Comparison of ENCODE assay signal across 1 cellular context in the genomic region with DNA sequence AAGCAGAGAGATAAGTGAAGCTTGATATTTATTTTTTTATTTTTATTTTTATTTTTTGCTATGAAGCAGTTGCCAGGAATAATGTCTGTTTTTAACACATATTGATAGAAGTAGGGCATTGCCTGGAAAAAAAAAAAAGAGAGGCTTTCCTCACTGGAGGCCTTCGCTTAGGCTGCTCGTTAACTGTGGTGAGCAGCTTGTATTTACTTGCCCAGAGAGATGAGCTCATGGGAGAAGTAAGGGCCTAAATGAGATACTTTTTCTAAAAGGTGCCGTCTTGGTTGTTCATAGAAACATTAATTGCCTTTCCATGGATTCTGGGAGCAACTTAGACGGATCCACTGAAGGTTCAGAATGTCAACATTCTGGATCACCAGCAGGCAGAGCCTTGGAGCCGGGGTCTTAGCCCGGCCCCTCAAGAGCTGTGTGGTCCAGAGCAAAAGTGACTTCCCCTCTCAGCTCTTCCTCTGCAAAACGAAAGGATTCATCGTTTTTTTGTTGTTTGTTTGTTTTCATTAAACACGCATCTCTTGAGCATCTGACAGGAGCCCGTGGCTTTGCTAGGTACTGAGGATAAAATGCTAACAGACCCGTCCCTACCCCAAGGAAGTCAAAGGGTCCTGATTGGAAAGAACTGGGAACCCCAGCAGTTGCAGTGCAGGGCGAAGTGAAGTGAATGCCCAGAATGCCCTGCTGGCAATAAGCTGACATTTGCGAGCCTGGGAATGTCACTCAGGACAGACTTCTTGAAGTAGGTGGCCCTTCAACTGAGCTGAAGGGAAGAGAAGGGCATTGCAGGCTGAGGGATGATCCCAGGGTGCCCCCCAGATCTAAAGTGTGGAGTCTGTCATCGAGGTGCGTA.
TF ChIP-seq lines count a peak whose summit lies in the region.

No MANE protein-coding gene starts in this region.

TF ChIP-seq in HepG2, 621 proteins besides CTCF, POLR2A, EP300 and RAD21 (continued from another document):
- TF ChIP-seq, protein P1, sequence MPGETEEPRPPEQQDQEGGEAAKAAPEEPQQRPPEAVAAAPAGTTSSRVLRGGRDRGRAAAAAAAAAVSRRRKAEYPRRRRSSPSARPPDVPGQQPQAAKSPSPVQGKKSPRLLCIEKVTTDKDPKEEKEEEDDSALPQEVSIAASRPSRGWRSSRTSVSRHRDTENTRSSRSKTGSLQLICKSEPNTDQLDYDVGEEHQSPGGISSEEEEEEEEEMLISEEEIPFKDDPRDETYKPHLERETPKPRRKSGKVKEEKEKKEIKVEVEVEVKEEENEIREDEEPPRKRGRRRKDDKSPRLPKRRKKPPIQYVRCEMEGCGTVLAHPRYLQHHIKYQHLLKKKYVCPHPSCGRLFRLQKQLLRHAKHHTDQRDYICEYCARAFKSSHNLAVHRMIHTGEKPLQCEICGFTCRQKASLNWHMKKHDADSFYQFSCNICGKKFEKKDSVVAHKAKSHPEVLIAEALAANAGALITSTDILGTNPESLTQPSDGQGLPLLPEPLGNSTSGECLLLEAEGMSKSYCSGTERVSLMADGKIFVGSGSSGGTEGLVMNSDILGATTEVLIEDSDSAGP (CRISPR knock-in tag; IDR thresholded peaks at IDR 0.05; ENCODE audit: borderline replicate concordance), result no peak
- TF ChIP-seq ATF7-NPFF (CRISPR knock-in tag; IDR thresholded peaks at IDR 0.05; ENCODE audit: low read depth) (0 out of 2 replicates have a peak, but pooled peaks have one; percentile 28), ZNF552 (CRISPR knock-in tag; IDR thresholded peaks at IDR 0.05; ENCODE audit: borderline replicate concordance) (no peak), ZNF30 (CRISPR knock-in tag; IDR thresholded peaks at IDR 0.05) (0 out of 2 replicates have a peak, but pooled peaks have one; percentile 51), ZNF780A (CRISPR knock-in tag; IDR thresholded peaks at IDR 0.05) (no peak), NR1H2 (CRISPR knock-in tag; IDR thresholded peaks at IDR 0.05; ENCODE audit: borderline replicate concordance, low read depth) (no peak), ZNF138 (CRISPR knock-in tag; IDR thresholded peaks at IDR 0.05; ENCODE audit: low read depth) (no peak), KDM5B (CRISPR knock-in tag; IDR thresholded peaks at IDR 0.05; ENCODE audit: borderline replicate concordance) (no peak), ZNF558 (CRISPR knock-in tag; IDR thresholded peaks at IDR 0.05; ENCODE audit: borderline replicate concordance) (no peak), ZNF792 (CRISPR knock-in tag; IDR thresholded peaks at IDR 0.05) (no peak), HHEX (CRISPR knock-in tag; IDR thresholded peaks at IDR 0.05) (no peak), ZNF33A (CRISPR knock-in tag; IDR thresholded peaks at IDR 0.05; ENCODE audit: borderline replicate concordance) (no peak), ZC3H4 (CRISPR knock-in tag; IDR thresholded peaks at IDR 0.05; ENCODE audit: borderline replicate concordance) (no peak), ZNF607 (CRISPR knock-in tag; IDR thresholded peaks at IDR 0.05; ENCODE audit: borderline replicate concordance) (no peak), ZNF367 (CRISPR knock-in tag; IDR thresholded peaks at IDR 0.05; ENCODE audit: borderline replicate concordance) (no peak), BCL6 (CRISPR knock-in tag; IDR thresholded peaks at IDR 0.05) (no peak), DR1 (CRISPR knock-in tag; IDR thresholded peaks at IDR 0.05) (no peak), ZSCAN20 (CRISPR knock-in tag; IDR thresholded peaks at IDR 0.05; ENCODE audit: borderline replicate concordance) (no peak), SP140L (CRISPR knock-in tag; IDR thresholded peaks at IDR 0.05; ENCODE audit: borderline replicate concordance) (no peak), ELF3 (CRISPR knock-in tag; IDR thresholded peaks at IDR 0.05) (no peak), MYC (CRISPR knock-in tag; IDR thresholded peaks at IDR 0.05; ENCODE audit: borderline replicate concordance) (no peak), GABPA (IDR thresholded peaks at IDR 0.05; ENCODE audit: low read depth, low read length) (no peak), GABPA (CRISPR knock-in tag; IDR thresholded peaks at IDR 0.05; ENCODE audit: low read depth) (no peak), SRY (CRISPR knock-in tag; IDR thresholded peaks at IDR 0.05) (no peak), GLI4 (CRISPR knock-in tag; IDR thresholded peaks at IDR 0.05; ENCODE audit: borderline replicate concordance) (0 out of 2 replicates have a peak, but pooled peaks have one; percentile 11), ZNF446 (CRISPR knock-in tag; IDR thresholded peaks at IDR 0.05) (no peak), FIP1L1 (IDR thresholded peaks at IDR 0.05; ENCODE audit: borderline replicate concordance, insufficient read depth, low read depth, low read length) (no peak), ZNF788 (CRISPR knock-in tag; IDR thresholded peaks at IDR 0.05; ENCODE audit: borderline replicate concordance) (no peak), CHD4 (IDR thresholded peaks at IDR 0.05; ENCODE audit: borderline replicate concordance, low read length) (no peak), MTA3 (CRISPR knock-in tag; IDR thresholded peaks at IDR 0.05) (no peak)
- TF ChIP-seq, protein P2, sequence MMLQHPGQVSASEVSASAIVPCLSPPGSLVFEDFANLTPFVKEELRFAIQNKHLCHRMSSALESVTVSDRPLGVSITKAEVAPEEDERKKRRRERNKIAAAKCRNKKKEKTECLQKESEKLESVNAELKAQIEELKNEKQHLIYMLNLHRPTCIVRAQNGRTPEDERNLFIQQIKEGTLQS (CRISPR knock-in tag; IDR thresholded peaks at IDR 0.05), result no peak
- TF ChIP-seq, protein P3, sequence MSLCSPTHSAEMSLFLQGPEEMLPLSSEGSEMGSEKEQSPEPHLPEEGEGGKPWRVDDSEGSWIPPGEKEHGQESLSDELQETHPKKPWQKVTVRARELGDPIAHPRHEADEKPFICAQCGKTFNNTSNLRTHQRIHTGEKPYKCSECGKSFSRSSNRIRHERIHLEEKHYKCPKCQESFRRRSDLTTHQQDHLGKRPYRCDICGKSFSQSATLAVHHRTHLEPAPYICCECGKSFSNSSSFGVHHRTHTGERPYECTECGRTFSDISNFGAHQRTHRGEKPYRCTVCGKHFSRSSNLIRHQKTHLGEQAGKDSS (CRISPR knock-in tag; IDR thresholded peaks at IDR 0.05; ENCODE audit: borderline replicate concordance, low read depth), result no peak
- TF ChIP-seq, protein P4, sequence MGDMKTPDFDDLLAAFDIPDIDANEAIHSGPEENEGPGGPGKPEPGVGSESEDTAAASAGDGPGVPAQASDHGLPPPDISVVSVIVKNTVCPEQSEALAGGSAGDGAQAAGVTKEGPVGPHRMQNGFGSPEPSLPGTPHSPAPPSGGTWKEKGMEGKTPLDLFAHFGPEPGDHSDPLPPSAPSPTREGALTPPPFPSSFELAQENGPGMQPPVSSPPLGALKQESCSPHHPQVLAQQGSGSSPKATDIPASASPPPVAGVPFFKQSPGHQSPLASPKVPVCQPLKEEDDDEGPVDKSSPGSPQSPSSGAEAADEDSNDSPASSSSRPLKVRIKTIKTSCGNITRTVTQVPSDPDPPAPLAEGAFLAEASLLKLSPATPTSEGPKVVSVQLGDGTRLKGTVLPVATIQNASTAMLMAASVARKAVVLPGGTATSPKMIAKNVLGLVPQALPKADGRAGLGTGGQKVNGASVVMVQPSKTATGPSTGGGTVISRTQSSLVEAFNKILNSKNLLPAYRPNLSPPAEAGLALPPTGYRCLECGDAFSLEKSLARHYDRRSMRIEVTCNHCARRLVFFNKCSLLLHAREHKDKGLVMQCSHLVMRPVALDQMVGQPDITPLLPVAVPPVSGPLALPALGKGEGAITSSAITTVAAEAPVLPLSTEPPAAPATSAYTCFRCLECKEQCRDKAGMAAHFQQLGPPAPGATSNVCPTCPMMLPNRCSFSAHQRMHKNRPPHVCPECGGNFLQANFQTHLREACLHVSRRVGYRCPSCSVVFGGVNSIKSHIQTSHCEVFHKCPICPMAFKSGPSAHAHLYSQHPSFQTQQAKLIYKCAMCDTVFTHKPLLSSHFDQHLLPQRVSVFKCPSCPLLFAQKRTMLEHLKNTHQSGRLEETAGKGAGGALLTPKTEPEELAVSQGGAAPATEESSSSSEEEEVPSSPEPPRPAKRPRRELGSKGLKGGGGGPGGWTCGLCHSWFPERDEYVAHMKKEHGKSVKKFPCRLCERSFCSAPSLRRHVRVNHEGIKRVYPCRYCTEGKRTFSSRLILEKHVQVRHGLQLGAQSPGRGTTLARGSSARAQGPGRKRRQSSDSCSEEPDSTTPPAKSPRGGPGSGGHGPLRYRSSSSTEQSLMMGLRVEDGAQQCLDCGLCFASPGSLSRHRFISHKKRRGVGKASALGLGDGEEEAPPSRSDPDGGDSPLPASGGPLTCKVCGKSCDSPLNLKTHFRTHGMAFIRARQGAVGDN (CRISPR knock-in tag; IDR thresholded peaks at IDR 0.05), result peak; percentile 26; the same call in 1 of the 2 replicates
- TF ChIP-seq, protein P5, sequence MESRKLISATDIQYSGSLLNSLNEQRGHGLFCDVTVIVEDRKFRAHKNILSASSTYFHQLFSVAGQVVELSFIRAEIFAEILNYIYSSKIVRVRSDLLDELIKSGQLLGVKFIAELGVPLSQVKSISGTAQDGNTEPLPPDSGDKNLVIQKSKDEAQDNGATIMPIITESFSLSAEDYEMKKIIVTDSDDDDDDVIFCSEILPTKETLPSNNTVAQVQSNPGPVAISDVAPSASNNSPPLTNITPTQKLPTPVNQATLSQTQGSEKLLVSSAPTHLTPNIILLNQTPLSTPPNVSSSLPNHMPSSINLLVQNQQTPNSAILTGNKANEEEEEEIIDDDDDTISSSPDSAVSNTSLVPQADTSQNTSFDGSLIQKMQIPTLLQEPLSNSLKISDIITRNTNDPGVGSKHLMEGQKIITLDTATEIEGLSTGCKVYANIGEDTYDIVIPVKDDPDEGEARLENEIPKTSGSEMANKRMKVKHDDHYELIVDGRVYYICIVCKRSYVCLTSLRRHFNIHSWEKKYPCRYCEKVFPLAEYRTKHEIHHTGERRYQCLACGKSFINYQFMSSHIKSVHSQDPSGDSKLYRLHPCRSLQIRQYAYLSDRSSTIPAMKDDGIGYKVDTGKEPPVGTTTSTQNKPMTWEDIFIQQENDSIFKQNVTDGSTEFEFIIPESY (CRISPR knock-in tag; IDR thresholded peaks at IDR 0.05), result no peak
- TF ChIP-seq, protein P6, sequence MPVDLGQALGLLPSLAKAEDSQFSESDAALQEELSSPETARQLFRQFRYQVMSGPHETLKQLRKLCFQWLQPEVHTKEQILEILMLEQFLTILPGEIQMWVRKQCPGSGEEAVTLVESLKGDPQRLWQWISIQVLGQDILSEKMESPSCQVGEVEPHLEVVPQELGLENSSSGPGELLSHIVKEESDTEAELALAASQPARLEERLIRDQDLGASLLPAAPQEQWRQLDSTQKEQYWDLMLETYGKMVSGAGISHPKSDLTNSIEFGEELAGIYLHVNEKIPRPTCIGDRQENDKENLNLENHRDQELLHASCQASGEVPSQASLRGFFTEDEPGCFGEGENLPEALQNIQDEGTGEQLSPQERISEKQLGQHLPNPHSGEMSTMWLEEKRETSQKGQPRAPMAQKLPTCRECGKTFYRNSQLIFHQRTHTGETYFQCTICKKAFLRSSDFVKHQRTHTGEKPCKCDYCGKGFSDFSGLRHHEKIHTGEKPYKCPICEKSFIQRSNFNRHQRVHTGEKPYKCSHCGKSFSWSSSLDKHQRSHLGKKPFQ (CRISPR knock-in tag; IDR thresholded peaks at IDR 0.05; ENCODE audit: insufficient replicate concordance), result no peak
- TF ChIP-seq, protein P7, sequence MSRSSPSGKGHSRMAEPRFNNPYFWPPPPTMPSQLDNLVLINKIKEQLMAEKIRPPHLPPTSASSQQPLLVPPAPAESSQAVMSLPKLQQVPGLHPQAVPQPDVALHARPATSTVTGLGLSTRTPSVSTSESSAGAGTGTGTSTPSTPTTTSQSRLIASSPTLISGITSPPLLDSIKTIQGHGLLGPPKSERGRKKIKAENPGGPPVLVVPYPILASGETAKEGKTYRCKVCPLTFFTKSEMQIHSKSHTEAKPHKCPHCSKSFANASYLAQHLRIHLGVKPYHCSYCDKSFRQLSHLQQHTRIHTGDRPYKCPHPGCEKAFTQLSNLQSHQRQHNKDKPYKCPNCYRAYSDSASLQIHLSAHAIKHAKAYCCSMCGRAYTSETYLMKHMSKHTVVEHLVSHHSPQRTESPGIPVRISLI (CRISPR knock-in tag; IDR thresholded peaks at IDR 0.05; ENCODE audit: borderline replicate concordance), result no peak
- TF ChIP-seq, protein P8, sequence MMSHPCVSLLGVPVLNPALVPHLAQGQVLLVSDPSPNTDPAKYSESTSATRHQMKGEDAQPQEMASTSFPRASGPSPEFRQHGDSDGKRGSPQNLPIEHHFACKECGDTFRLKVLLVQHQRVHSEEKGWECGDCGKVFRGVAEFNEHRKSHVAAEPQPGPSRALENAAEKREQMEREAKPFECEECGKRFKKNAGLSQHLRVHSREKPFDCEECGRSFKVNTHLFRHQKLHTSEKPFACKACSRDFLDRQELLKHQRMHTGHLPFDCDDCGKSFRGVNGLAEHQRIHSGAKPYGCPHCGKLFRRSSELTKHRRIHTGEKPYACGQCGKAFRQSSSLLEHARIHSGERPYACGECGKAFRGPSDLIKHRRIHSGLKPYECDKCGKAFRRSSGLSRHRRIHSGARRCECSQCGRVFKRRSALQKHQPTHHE (CRISPR knock-in tag; IDR thresholded peaks at IDR 0.05; ENCODE audit: borderline replicate concordance), result no peak
- TF ChIP-seq, protein P9, sequence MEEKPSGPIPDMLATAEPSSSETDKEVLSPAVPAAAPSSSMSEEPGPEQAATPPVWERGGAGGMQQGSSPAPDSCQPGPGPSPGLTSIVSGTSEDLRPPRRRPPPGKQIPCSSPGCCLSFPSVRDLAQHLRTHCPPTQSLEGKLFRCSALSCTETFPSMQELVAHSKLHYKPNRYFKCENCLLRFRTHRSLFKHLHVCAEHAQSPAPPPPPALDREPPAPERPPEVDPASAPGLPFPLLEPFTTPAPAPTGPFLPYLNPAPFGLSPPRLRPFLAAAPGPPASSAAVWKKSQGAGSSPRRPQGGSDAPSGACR (CRISPR knock-in tag; IDR thresholded peaks at IDR 0.05), result 0 out of 2 replicates have a peak, but pooled peaks have one; percentile 37
- TF ChIP-seq, protein P10, sequence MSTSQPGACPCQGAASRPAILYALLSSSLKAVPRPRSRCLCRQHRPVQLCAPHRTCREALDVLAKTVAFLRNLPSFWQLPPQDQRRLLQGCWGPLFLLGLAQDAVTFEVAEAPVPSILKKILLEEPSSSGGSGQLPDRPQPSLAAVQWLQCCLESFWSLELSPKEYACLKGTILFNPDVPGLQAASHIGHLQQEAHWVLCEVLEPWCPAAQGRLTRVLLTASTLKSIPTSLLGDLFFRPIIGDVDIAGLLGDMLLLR (CRISPR knock-in tag; IDR thresholded peaks at IDR 0.05), result no peak
- TF ChIP-seq, protein P11, sequence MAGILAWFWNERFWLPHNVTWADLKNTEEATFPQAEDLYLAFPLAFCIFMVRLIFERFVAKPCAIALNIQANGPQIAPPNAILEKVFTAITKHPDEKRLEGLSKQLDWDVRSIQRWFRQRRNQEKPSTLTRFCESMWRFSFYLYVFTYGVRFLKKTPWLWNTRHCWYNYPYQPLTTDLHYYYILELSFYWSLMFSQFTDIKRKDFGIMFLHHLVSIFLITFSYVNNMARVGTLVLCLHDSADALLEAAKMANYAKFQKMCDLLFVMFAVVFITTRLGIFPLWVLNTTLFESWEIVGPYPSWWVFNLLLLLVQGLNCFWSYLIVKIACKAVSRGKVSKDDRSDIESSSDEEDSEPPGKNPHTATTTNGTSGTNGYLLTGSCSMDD (CRISPR knock-in tag; IDR thresholded peaks at IDR 0.05), result no peak
- TF ChIP-seq, protein P12, sequence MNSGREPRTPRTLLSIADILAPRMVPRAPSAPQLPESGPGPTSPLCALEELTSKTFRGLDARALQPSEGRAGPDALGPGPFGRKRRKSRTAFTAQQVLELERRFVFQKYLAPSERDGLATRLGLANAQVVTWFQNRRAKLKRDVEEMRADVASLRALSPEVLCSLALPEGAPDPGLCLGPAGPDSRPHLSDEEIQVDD (CRISPR knock-in tag; IDR thresholded peaks at IDR 0.05; ENCODE audit: borderline replicate concordance), result no peak
